2 cellular contexts compared by ENCODE assay signal in genomic region chr11:63244862-63245261, GRCh38.
TF ChIP-seq lines count a peak whose summit lies in the region.

No MANE protein-coding gene starts in this region.

TF ChIP-seq in K562, 482 proteins besides CTCF, POLR2A, EP300 and RAD21:
- TF ChIP-seq MAFF (IDR thresholded peaks at IDR 0.05; ENCODE audit: low read length), result peak; percentile 17; the same call in 1 of the 2 replicates
- 0 out of 2 replicates have a peak, but pooled peaks have one; percentile 23 for TF ChIP-seq NFE2 (IDR thresholded peaks at IDR 0.05; ENCODE audit: low read depth)
- no peak for TF ChIP-seq ZNF707 (CRISPR knock-in tag; conservative IDR thresholded peaks at IDR 0.05)
- TF ChIP-seq PHB (CRISPR knock-in tag; IDR thresholded peaks at IDR 0.05), result no peak
- no peak for TF ChIP-seq CCAR2 (IDR thresholded peaks at IDR 0.05; ENCODE audit: low read depth, low read length)
- TF ChIP-seq MAFK (IDR thresholded peaks at IDR 0.05; ENCODE audit: low read length), result no peak
- no peak for TF ChIP-seq PCBP1 (IDR thresholded peaks at IDR 0.05; ENCODE audit: low read depth, low read length, poor library complexity, severe bottlenecking)
- no peak for TF ChIP-seq NR2C1 (IDR thresholded peaks at IDR 0.05)
- TF ChIP-seq NR2C1 (tag; IDR thresholded peaks at IDR 0.05), result no peak
- TF ChIP-seq C11orf30 (IDR thresholded peaks at IDR 0.05; ENCODE audit: low read depth), result peak; percentile 67
- no peak for TF ChIP-seq PHF21A (IDR thresholded peaks at IDR 0.05; ENCODE audit: borderline replicate concordance, low read depth)
- peak; percentile 73 for TF ChIP-seq MAFG (tag; conservative IDR thresholded peaks at IDR 0.05)
- no peak for TF ChIP-seq MLX (CRISPR knock-in tag; conservative IDR thresholded peaks at IDR 0.05)
- TF ChIP-seq MCM5 (IDR thresholded peaks at IDR 0.05; ENCODE audit: low read depth), result no peak
- no peak for TF ChIP-seq CBFB (CRISPR knock-in tag; IDR thresholded peaks at IDR 0.05)
- peak; percentile 16; the same call in 1 of the 2 replicates for TF ChIP-seq ZNF316 (IDR thresholded peaks at IDR 0.05)
TF ChIP-seq in K562: peak in this region for 5.

TF ChIP-seq in HepG2, 621 proteins besides CTCF, POLR2A, EP300 and RAD21:
- TF ChIP-seq NFE2L2 (IDR thresholded peaks at IDR 0.05; ENCODE audit: low read length) (peak; percentile 74), ZNF609 (CRISPR knock-in tag; IDR thresholded peaks at IDR 0.05; ENCODE audit: borderline replicate concordance) (no peak)
